Comparison of ENCODE assay signal across 1 cellular context in the genomic region with DNA sequence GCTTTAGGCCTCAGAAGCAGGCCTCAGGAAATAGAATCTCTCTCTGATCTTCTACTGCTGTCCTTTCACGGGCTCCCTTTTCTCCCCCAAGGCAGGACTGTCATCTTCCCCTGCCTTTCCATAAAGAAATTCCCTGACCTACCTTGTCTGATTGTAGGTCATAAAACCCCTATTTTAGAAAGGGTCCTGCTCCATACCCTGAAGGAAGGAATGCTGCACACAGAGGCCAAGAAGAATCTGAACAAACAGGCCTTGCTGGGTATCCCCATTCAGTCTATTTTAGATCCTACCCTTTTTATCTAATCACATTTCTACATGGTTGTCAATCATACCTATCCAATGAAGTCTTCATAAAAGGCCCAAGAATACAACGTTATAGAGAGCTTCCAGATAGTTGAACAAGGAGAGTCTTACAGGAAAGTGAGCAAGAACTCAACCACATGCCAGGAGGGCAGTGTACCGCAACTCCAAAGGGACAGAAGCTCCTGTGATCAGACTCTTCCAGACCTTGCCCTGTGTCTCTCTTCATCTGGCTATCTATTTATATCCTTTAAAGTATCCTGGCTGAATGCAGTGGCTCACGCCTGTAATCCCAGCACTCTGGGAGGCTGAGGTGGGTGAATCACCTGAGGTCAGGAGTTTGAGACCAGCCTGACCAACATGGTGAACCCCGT.
TF ChIP-seq lines count a peak whose summit lies in the region.

No MANE protein-coding gene starts in this region.

TF ChIP-seq in K562, 482 proteins besides CTCF, POLR2A, EP300 and RAD21:
- TF ChIP-seq, protein P1, sequence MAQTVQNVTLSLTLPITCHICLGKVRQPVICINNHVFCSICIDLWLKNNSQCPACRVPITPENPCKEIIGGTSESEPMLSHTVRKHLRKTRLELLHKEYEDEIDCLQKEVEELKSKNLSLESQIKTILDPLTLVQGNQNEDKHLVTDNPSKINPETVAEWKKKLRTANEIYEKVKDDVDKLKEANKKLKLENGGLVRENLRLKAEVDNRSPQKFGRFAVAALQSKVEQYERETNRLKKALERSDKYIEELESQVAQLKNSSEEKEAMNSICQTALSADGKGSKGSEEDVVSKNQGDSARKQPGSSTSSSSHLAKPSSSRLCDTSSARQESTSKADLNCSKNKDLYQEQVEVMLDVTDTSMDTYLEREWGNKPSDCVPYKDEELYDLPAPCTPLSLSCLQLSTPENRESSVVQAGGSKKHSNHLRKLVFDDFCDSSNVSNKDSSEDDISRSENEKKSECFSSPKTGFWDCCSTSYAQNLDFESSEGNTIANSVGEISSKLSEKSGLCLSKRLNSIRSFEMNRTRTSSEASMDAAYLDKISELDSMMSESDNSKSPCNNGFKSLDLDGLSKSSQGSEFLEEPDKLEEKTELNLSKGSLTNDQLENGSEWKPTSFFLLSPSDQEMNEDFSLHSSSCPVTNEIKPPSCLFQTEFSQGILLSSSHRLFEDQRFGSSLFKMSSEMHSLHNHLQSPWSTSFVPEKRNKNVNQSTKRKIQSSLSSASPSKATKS (CRISPR knock-in tag; IDR thresholded peaks at IDR 0.05): no peak
- TF ChIP-seq DMBX1 (CRISPR knock-in tag; IDR thresholded peaks at IDR 0.05; ENCODE audit: borderline replicate concordance): no peak
- no peak for TF ChIP-seq RBBP5 (IDR thresholded peaks at IDR 0.05; ENCODE audit: borderline replicate concordance, insufficient read depth, low read length, poor library complexity, severe bottlenecking)
- no peak for TF ChIP-seq ZNF740 (CRISPR knock-in tag; IDR thresholded peaks at IDR 0.05)
- TF ChIP-seq ZNF740 (tag; IDR thresholded peaks at IDR 0.05): no peak
- TF ChIP-seq ZNF778 (CRISPR knock-in tag; IDR thresholded peaks at IDR 0.05): no peak
- TF ChIP-seq ZNF609 (CRISPR knock-in tag; IDR thresholded peaks at IDR 0.05; ENCODE audit: borderline replicate concordance): no peak
- TF ChIP-seq NFE2L1 (tag; IDR thresholded peaks at IDR 0.05; ENCODE audit: borderline replicate concordance, low read depth): no peak
- TF ChIP-seq CHD2 (IDR thresholded peaks at IDR 0.05; ENCODE audit: low read depth, low read length): no peak
- TF ChIP-seq, protein P2, sequence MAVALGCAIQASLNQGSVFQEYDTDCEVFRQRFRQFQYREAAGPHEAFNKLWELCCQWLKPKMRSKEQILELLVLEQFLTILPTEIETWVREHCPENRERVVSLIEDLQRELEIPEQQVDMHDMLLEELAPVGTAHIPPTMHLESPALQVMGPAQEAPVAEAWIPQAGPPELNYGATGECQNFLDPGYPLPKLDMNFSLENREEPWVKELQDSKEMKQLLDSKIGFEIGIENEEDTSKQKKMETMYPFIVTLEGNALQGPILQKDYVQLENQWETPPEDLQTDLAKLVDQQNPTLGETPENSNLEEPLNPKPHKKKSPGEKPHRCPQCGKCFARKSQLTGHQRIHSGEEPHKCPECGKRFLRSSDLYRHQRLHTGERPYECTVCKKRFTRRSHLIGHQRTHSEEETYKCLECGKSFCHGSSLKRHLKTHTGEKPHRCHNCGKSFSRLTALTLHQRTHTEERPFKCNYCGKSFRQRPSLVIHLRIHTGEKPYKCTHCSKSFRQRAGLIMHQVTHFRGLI (CRISPR knock-in tag; IDR thresholded peaks at IDR 0.05): no peak
TF ChIP-seq in K562: peak in this region for 0.
